In genomic region chr17:21693391-21693796, GRCh38 we compare ENCODE assay signal across 5 cellular contexts. TPM values are rescaled to one million over a fixed set of nuclear protein-coding genes. Genes with fewer than 3 reads are reported as not detected.
"Had no signal": no experiment of that assay in that cellular context is flagged by ENCODE, and none has a peak within 500 bp of the region (broad histone marks: within the 10 kb centered on the region; RNA-seq: fewer than 3 reads in every experiment).

No MANE protein-coding gene starts in this region.

RNA-seq across cellular contexts. Expression of gene KCNJ18, which starts 1.1 kb away (rescaled TPM):
- total RNA-seq: M059J, Peyer's patch, Right ventricle myocardium superior, SJSA1 had no signal
- polyA plus RNA-seq: SK-N-SH had no signal
